In the genomic region with DNA sequence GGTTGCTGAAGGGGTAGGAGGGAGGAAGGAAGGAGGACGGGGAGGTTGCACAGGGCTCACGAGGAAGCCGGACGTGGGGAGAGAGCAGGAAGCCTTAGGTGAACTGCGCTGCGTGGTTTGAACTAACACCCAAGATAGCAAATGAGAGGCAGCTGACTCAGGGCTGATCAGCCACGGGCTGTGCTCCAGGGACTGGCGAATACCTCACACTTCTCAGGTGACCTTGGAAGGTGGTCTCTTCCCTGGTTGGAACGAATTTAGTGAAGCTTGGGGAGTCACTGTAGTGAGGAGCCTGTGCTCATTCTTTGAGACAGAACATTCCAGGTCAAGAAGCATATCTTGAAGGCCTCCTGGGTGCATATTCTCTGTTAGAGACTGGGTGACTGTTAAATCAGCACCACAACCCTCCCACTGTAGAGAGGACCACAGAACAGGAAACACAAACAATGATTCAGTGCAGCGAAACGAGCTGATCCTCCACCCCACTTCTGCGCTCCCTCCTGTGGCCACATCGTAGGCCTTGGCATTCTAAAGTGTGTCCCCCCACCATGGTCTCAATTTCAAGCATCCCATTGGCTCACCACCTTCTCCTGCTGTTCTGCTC, we compare ENCODE assay signal across 8 cellular contexts. TPM values are rescaled to one million over a fixed set of nuclear protein-coding genes. Genes with fewer than 3 reads are reported as not detected.
DNase-seq lines count a peak whose midpoint lies in the region; ATAC-seq and TF ChIP-seq lines count a peak whose summit lies in the region.

No MANE protein-coding gene starts in this region.

- no peak for TF ChIP-seq CTCF in thyroid gland (IDR thresholded peaks at IDR 0.05)

- no peaks in the 10 kb centered on the region for H3K36me3 ChIP-seq in adipocyte (ENCODE audit: control insufficient read depth, insufficient read depth, low read length, severe bottlenecking)
- no peaks in the 10 kb centered on the region for H3K36me3 ChIP-seq in thyroid gland
- no peaks in the 10 kb centered on the region for H3K36me3 ChIP-seq in Karpas-422 (ENCODE audit: insufficient read depth, low read length)

- no peak for TF ChIP-seq POLR2A in thyroid gland (IDR thresholded peaks at IDR 0.05)

- H3K9ac ChIP-seq in adipocyte (ENCODE audit: low read length) (no peak overlapping the region), Karpas-422 (ENCODE audit: low read length) (no peak overlapping the region)

- no peaks in the 10 kb centered on the region for H3K79me2 ChIP-seq in Karpas-422 (ENCODE audit: low read length)

- no peak overlapping the region for H3K4me3 ChIP-seq in adipocyte (ENCODE audit: low read length)
- H3K4me3 ChIP-seq in thyroid gland (replicated peaks in 1 of 3): no peak overlapping the region
- H3K4me3 ChIP-seq in Karpas-422 (ENCODE audit: low read length): no peak overlapping the region

- peak overlapping the region; percentile 40 to 96 (median 88) for H3K27ac Mint-ChIP-seq in naive B cell

- intact Hi-C loops in thyroid gland (cut with DNase I): no loop called here

- peaks cover 25% of the 10 kb centered on the region for H3K4me1 ChIP-seq in adipocyte (ENCODE audit: control insufficient read depth, insufficient read depth, low read length)
- peaks cover 0 to 18% of the 10 kb centered on the region in 2 donors for H3K4me1 ChIP-seq in thyroid gland
- no peaks in the 10 kb centered on the region for H3K4me1 ChIP-seq in Karpas-422 (ENCODE audit: low read length)

- H3K4me1 Mint-ChIP-seq in naive B cell: peaks cover 37 to 46% (median 43%) of the 10 kb centered on the region in 3 donors

- ATAC-seq in GM21528 (IDR thresholded peaks at IDR 0.05; ENCODE audit: low FRiP score, unreplicated experiment) (peak; percentile 46), naive B cell (ENCODE audit: low read depth in 2 of 2) (peak; percentile 45 to 54)

- H3K4me3 Mint-ChIP-seq in naive B cell: peak overlapping the region in 7 of 8 donors; percentile 50 to 83 (median 69)

- no peaks in the 10 kb centered on the region for H4K20me1 ChIP-seq in Karpas-422 (ENCODE audit: insufficient read depth, low read depth, low read length)

- no peak overlapping the region for H2AFZ ChIP-seq in Karpas-422 (ENCODE audit: low read length)

- H3K9me3 Mint-ChIP-seq in naive B cell: no peaks in the 10 kb centered on the region

- H3K9me2 ChIP-seq in Karpas-422 (replicated peaks; ENCODE audit: insufficient read depth, low read length): no peaks in the 10 kb centered on the region

- H3K27ac ChIP-seq in thyroid gland (peak overlapping the region in 1 of 3 donors; percentile 24), Karpas-422 (ENCODE audit: low read length) (no peak overlapping the region)

- H3K36me3 Mint-ChIP-seq in naive B cell: no peaks in the 10 kb centered on the region

- DNase-seq in T-helper 1 cell (peak; percentile 30 to 87 (median 54)), adipocyte (ENCODE audit: low read depth) (peak; percentile 23), naive B cell (peak; percentile 35), thyroid gland (peak; percentile 40 to 47), mesenteric fat pad (ENCODE audit: low spot score) (no peak), 8988T (no peak), Karpas-422 (no peak)

- H3K4me2 ChIP-seq in Karpas-422 (ENCODE audit: low read depth, low read length, poor library complexity, severe bottlenecking): no peak overlapping the region

- H3K27me3 ChIP-seq in adipocyte (replicated peaks; ENCODE audit: control insufficient read depth, insufficient read depth, low read length): peaks cover 26% of the 10 kb centered on the region
- no peaks in the 10 kb centered on the region for H3K27me3 ChIP-seq in thyroid gland
- H3K27me3 ChIP-seq in Karpas-422 (ENCODE audit: low read length): no peaks in the 10 kb centered on the region

- 55 to 57% methylated on average over 13 of the region's 13 CpGs for WGBS in thyroid gland, 2 donors

- H3K27me3 Mint-ChIP-seq in naive B cell: peaks cover 3 to 22% (median 7%) of the 10 kb centered on the region in 3 donors

- H3K9me3 ChIP-seq in adipocyte (ENCODE audit: control insufficient read depth, low read length): no peaks in the 10 kb centered on the region
- no peaks in the 10 kb centered on the region for H3K9me3 ChIP-seq in thyroid gland
- no peaks in the 10 kb centered on the region for H3K9me3 ChIP-seq in Karpas-422 (ENCODE audit: low read length)

RNA-seq across cellular contexts. Expression of gene TOGARAM2, which starts 33.8 kb away (rescaled TPM):
- polyA plus RNA-seq in naive B cell (ENCODE audit: low read depth in 6 of 6): under 1 TPM in 1 of 6 donors, not detected in 5; 0.14 TPM
- total RNA-seq in thyroid gland (under 1 TPM; under 0.01 to 0.78 (median 0.35) TPM), mesenteric fat pad (0.39 TPM)
- total RNA-seq in Karpas-422 (2014; rRNA removed; shearing (Covaris generic); ENCODE audit: low replicate concordance): not detected in 2 replicates

RNA-seq across cellular contexts. Expression of gene PCARE, which starts 59.4 kb away (rescaled TPM):
- polyA plus RNA-seq in naive B cell (ENCODE audit: low read depth in 6 of 6): not detected
- total RNA-seq in thyroid gland (under 1 TPM in 1 of 4 donors, not detected in 3; 0.11 TPM), mesenteric fat pad (0.06 TPM)
- total RNA-seq in Karpas-422 (2014; rRNA removed; shearing (Covaris generic); ENCODE audit: low replicate concordance): not detected in 2 replicates

Comparison
In these comparisons a context has a peak if more than half of its experiments do, and no peak if none do; other contexts are left out.
1. DNase-seq: peak in T-helper 1 cell (5 of 5), adipocyte (single experiment), naive B cell (single experiment) and thyroid gland (2 of 2); none in mesenteric fat pad (single experiment), 8988T (single experiment) and Karpas-422 (single experiment).